Comparison of ENCODE assay signal across 23 cellular contexts in genomic region chr22:19039448-19039780, GRCh38.
"Had no signal": no experiment of that assay in that cellular context is flagged by ENCODE, and none has a peak within 500 bp of the region (broad histone marks: within the 10 kb centered on the region; RNA-seq: fewer than 3 reads in every experiment).

No MANE protein-coding gene starts in this region.

- H3K27me3 ChIP-seq: ascending aorta, body of pancreas, Peyer's patch, SJSA1 had no signal

- ATAC-seq: activated CD8-positive, alpha-beta T cell treated with anti-CD3 and anti-CD28 coated beads, Interleukin-2, amount 10 ng/mL, durations not matched to agents 7 days and 5 days; body of pancreas; SK-N-SH treated with all-trans-retinoic acid at 6 μM for 48 hours; T-helper 17 cell had no signal

- H3K9me3 ChIP-seq: ascending aorta, body of pancreas, Peyer's patch, SJSA1 had no signal

- H3K4me3 Mint-ChIP-seq: activated CD8-positive, alpha-beta T cell treated with anti-CD3 and anti-CD28 coated beads, Interleukin-2, amount 10 ng/mL, durations not matched to agents 7 days and 5 days; activated naive CD4-positive, alpha-beta T cell treated with anti-CD3 and anti-CD28 coated beads for 36 hours; activated naive CD8-positive, alpha-beta T cell treated with anti-CD3 and anti-CD28 coated beads for 36 hours; T-helper 17 cell; WTC11 had no signal

- H3K27me3 Mint-ChIP-seq: activated naive CD8-positive, alpha-beta T cell treated with anti-CD3 and anti-CD28 coated beads for 36 hours; T-helper 17 cell had no signal

- H3K36me3 Mint-ChIP-seq: activated naive CD8-positive, alpha-beta T cell treated with anti-CD3 and anti-CD28 coated beads for 36 hours had no signal

- DNase-seq: activated CD4-positive, alpha-beta T cell treated with anti-CD3 and anti-CD28 coated beads for 48 hours; activated CD4-positive, alpha-beta T cell treated with anti-CD3 and anti-CD28 coated beads, Interleukin-2, amount 50 U/mL, for 4 hours; activated CD8-positive, alpha-beta memory T cell treated with anti-CD3 and anti-CD28 coated beads, Interleukin-2, amount 50 U/mL, for 48 hours; activated CD8-positive, alpha-beta T cell treated with anti-CD3 and anti-CD28 coated beads, Interleukin-2, amount 10 ng/mL, durations not matched to agents 7 days and 5 days; activated naive CD4-positive, alpha-beta T cell treated with anti-CD3 and anti-CD28 coated beads for 36 hours; activated naive CD8-positive, alpha-beta T cell treated with anti-CD3 and anti-CD28 coated beads for 36 hours; central memory CD4-positive, alpha-beta T cell; Kasumi-1; NCI-H1105 treated with DMSO at 0.1 percent for 48 hours; NCI-H146; NCI-H187 treated with DMSO at 0.1 percent for 48 hours; NCI-H2081 treated with DMSO at 0.1 percent for 48 hours; NCI-H446; NCI-H524; SHP77; T-helper 17 cell; T-helper 9 cell had no signal

- H3K4me1 ChIP-seq: ascending aorta, body of pancreas, Peyer's patch, SJSA1 had no signal

- H3K27ac ChIP-seq: ascending aorta, body of pancreas, Peyer's patch, SJSA1 had no signal

- H3K9me3 Mint-ChIP-seq: activated naive CD4-positive, alpha-beta T cell treated with anti-CD3 and anti-CD28 coated beads for 36 hours; activated naive CD8-positive, alpha-beta T cell treated with anti-CD3 and anti-CD28 coated beads for 36 hours; WTC11 had no signal

- H3K27ac Mint-ChIP-seq: activated CD8-positive, alpha-beta T cell treated with anti-CD3 and anti-CD28 coated beads, Interleukin-2, amount 10 ng/mL, durations not matched to agents 7 days and 5 days; activated naive CD4-positive, alpha-beta T cell treated with anti-CD3 and anti-CD28 coated beads for 36 hours; activated naive CD8-positive, alpha-beta T cell treated with anti-CD3 and anti-CD28 coated beads for 36 hours; T-helper 17 cell; WTC11 had no signal

- H3K4me1 Mint-ChIP-seq: WTC11 had no signal

- H3K4me3 ChIP-seq: ascending aorta, body of pancreas, Peyer's patch, SJSA1 had no signal
